Comparison of ENCODE assay signal across 14 cellular contexts in the genomic region with DNA sequence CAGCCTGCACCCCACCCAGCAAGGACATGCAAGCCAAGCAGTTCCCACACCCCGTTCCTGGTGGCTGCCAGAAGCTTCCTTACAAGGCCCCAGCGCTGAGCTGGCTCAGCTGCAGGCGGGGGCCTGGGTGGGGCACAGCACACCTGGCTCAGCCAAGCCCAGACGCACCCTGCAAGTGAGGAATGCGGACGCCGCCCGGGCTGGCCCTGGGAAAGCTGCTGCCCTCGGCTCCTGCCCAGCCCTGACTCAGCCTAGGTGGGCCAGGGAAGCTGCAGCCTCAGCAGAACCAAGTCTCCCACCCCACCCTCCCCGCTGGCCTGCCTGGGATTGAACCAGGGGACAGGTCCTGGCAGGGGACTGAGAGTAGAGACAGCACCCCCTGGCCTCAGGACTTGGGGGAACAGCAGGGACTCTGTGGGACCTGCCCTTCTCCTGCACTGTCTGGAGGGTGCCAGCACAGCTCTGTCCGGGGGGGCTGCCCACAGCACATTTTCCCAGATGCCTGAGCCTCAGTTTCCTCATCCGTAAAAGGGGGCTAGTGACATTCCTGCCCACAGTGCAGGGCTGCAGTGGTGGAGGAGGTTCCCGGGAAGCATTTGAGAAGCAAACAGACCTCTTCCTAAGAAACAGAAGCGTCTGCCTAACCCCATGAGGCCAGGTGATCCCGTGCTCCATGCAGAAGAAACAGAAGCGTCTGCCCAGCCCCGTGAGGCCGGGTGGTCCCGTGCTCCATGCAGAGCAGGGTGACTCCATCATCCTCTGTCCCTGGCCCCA. TPM values are rescaled to one million over a fixed set of nuclear protein-coding genes. Genes with fewer than 3 reads are reported as not detected.
DNase-seq lines count a peak whose midpoint lies in the region; ATAC-seq, FAIRE-seq and TF ChIP-seq lines count a peak whose summit lies in the region.
"Had no signal": no experiment of that assay in that cellular context is flagged by ENCODE, and none has a peak within 500 bp of the region (broad histone marks: within the 10 kb centered on the region; RNA-seq: fewer than 3 reads in every experiment).

No MANE protein-coding gene starts in this region.

- H3K9me3 ChIP-seq in right lobe of liver (no peaks in the 10 kb centered on the region), HepG2 (ENCODE audit: low read length) (no peaks in the 10 kb centered on the region), neuronal stem cell (replicated peaks in 1 of 2; ENCODE audit: control insufficient read depth in 2 of 2, insufficient read depth in 1 of 2, low read depth in 1 of 2, low read length in 2 of 2) (peaks cover 0 to 3% of the 10 kb centered on the region in 2 donors), gastrocnemius medialis (no peaks in the 10 kb centered on the region)

- H3K79me2 ChIP-seq in HepG2 (ENCODE audit: insufficient read depth, low read length), result no peaks in the 10 kb centered on the region

- TF ChIP-seq POLR2A in right lobe of liver (IDR thresholded peaks at IDR 0.05), result no peak
- TF ChIP-seq POLR2A in HepG2 (IDR thresholded peaks at IDR 0.05; ENCODE audit: insufficient read depth in 1 of 2, low read depth in 2 of 2, low read length in 2 of 2), result no peak
- no peak for TF ChIP-seq POLR2A in gastrocnemius medialis (IDR thresholded peaks at IDR 0.05)

- H4K8ac ChIP-seq in neuronal stem cell (ENCODE audit: low read depth, low read length), result no peak overlapping the region

- H3K27me3 Mint-ChIP-seq in CD14-positive monocyte (ENCODE audit: low read depth in 3 of 3), result peaks cover 0 to 5% (median 3%) of the 10 kb centered on the region in 3 donors

- H4K91ac ChIP-seq in neuronal stem cell (ENCODE audit: low read depth, low read length, poor library complexity), result no peak overlapping the region

- H3K27ac ChIP-seq in right lobe of liver (no peak overlapping the region), HepG2 (ENCODE audit: extremely low read length, insufficient read depth, low read length) (no peak overlapping the region), neuronal stem cell (replicated peaks; ENCODE audit: low read length) (no peak overlapping the region), gastrocnemius medialis (no peak overlapping the region), dorsolateral prefrontal cortex (no peak overlapping the region)

- no peaks in the 10 kb centered on the region for H3K79me1 ChIP-seq in neuronal stem cell (ENCODE audit: low read depth, low read length)

- H3K36me3 ChIP-seq in right lobe of liver (no peaks in the 10 kb centered on the region), HepG2 (replicated peaks in 1 of 2; ENCODE audit: control insufficient read depth in 1 of 2, insufficient read depth in 2 of 2, low read length in 2 of 2) (no peaks in the 10 kb centered on the region), neuronal stem cell (replicated peaks in 1 of 2; ENCODE audit: control insufficient read depth in 2 of 2, insufficient read depth in 2 of 2, low read length in 2 of 2) (no peaks in the 10 kb centered on the region), gastrocnemius medialis (no peaks in the 10 kb centered on the region)

- in situ Hi-C loops in HepG2 (cut with HindIII; ENCODE audit: extremely low pct_ligation_motif_present, low pct_unique_long_range_greater_than_20kb) (no loop called here), gastrocnemius medialis (cut with MboI; ENCODE audit: low sequenced_read_pairs in 4 of 4) (loop anchor here in 2 of 4 donors (25.0 kb wide), 2 partner anchors 842 to 1042 kb away; a partner anchor contains a TSS)

- H3K14ac ChIP-seq in neuronal stem cell (ENCODE audit: low read length), result no peak overlapping the region

- H3K9ac ChIP-seq in HepG2 (ENCODE audit: insufficient read depth, low read depth, low read length), result no peak overlapping the region
- no peak overlapping the region for H3K9ac ChIP-seq in neuronal stem cell (ENCODE audit: low read depth, low read length, poor library complexity)

- no peak for TF ChIP-seq EP300 in HepG2 (IDR thresholded peaks at IDR 0.05; ENCODE audit: low read depth in 2 of 2, low read length in 2 of 2)
- TF ChIP-seq EP300 in HepG2 (CRISPR knock-in tag; IDR thresholded peaks at IDR 0.05; ENCODE audit: borderline replicate concordance), result no peak

- H3K4me3 Mint-ChIP-seq in CD14-positive monocyte, result no peak overlapping the region

- peak overlapping the region; percentile 99 for H2BK15ac ChIP-seq in neuronal stem cell (ENCODE audit: low read length)

- ATAC-seq in right lobe of liver, result peak in 3 of 4 donors; percentile 10 to 29 (median 12)
- ATAC-seq in HepG2, result no peak
- ATAC-seq in HG02973 (IDR thresholded peaks at IDR 0.05; ENCODE audit: unreplicated experiment), result no peak
- no peak for ATAC-seq in gastrocnemius medialis

- intact Hi-C loops in right lobe of liver (cut with DNase I), result loop anchor here (10.0 kb wide), 3 partner anchors 100 to 850 kb away; no protein-coding TSS in a partner anchor
- intact Hi-C loops in HepG2 (cut with micrococcal nuclease; ENCODE audit: unreplicated experiment), result no loop called here
- intact Hi-C loops in gastrocnemius medialis (cut with DNase I; ENCODE audit: low total_unique reads), result no loop called here
- intact Hi-C loops in CD14-positive monocyte (cut with micrococcal nuclease), result no loop called here
- intact Hi-C loops in dorsolateral prefrontal cortex (cut with DNase I), result no loop called here

- H2BK12ac ChIP-seq in neuronal stem cell (ENCODE audit: low read length), result peak overlapping the region; percentile 98

- H3K4me2 ChIP-seq in HepG2 (ENCODE audit: low read depth, low read length) (no peak overlapping the region), neuronal stem cell (ENCODE audit: insufficient read depth, low read length, poor library complexity, severe bottlenecking) (no peak overlapping the region)

- H3K23ac ChIP-seq in neuronal stem cell (ENCODE audit: low read depth, low read length, poor library complexity), result peak overlapping the region; percentile 91

- H3K36me3 Mint-ChIP-seq in CD14-positive monocyte, result no peaks in the 10 kb centered on the region

- DNase-seq in right lobe of liver (no peak), HepG2 (ENCODE audit: low spot score) (no peak), epithelial cell of esophagus (ENCODE audit: low read depth) (peak; percentile 100), neuronal stem cell (ENCODE audit: low spot score) (no peak), gastrocnemius medialis (no peak), CD14-positive monocyte (ENCODE audit: low spot score) (no peak), dorsolateral prefrontal cortex (no peak)
- DNase-seq: activated CD4-positive, alpha-beta T cell treated with anti-CD3 and anti-CD28 coated beads, Interleukin-2, amount 50 U/mL, for 1 hour; activated gamma-delta T cell treated with Interleukin-2 at 50 U/mL for 16 hours; left cardiac atrium; NCI-H524 treated with DMSO at 0.1 percent for 48 hours had no signal

- no peaks in the 10 kb centered on the region for H3K27me3 ChIP-seq in right lobe of liver
- peaks cover 26 to 75% of the 10 kb centered on the region in 2 experiments for H3K27me3 ChIP-seq in HepG2 (ENCODE audit: control insufficient read depth in 1 of 2, insufficient read depth in 2 of 2, low read length in 2 of 2)
- peaks cover 0 to 44% (median 2%) of the 10 kb centered on the region in 3 experiments for H3K27me3 ChIP-seq in neuronal stem cell (ENCODE audit: control insufficient read depth in 3 of 3, insufficient read depth in 3 of 3, low read depth in 1 of 3, low read length in 3 of 3)
- no peaks in the 10 kb centered on the region for H3K27me3 ChIP-seq in gastrocnemius medialis
- no peaks in the 10 kb centered on the region for H3K27me3 ChIP-seq in dorsolateral prefrontal cortex

- H3K18ac ChIP-seq in neuronal stem cell (ENCODE audit: low read length), result peak overlapping the region; percentile 99

- peak overlapping the region; percentile 83 for H2BK5ac ChIP-seq in neuronal stem cell (ENCODE audit: low read length)

- no peak overlapping the region for H3K4ac ChIP-seq in neuronal stem cell (ENCODE audit: low read length)

- no peaks in the 10 kb centered on the region for H3K4me1 Mint-ChIP-seq in CD14-positive monocyte

- WGBS in right lobe of liver (ENCODE audit: insufficient coverage, low coverage, low lambda C conversion rate, missing lambda C conversion rate), result 47% methylated on average over 3 of the region's 19 CpGs
- 40% methylated on average over 6 of the region's 19 CpGs for WGBS in HepG2 (ENCODE audit: low lambda C conversion rate)
- WGBS in neuronal stem cell (ENCODE audit: extremely low coverage in 2 of 2, insufficient read length in 2 of 2, insufficient replicate concordance in 1 of 2), 2 donors, result no CpG with 5 or more reads among the region's 19 CpGs

- H3K4me1 ChIP-seq in right lobe of liver (no peaks in the 10 kb centered on the region), HepG2 (ENCODE audit: insufficient read depth, low read length) (0 out of 2 replicates have a peak, but pooled peaks cover 6% of the 10 kb centered on the region), neuronal stem cell (ENCODE audit: control insufficient read depth in 2 of 2, insufficient read depth in 1 of 2, low read depth in 1 of 2, low read length in 2 of 2) (peaks cover 0 to 18% of the 10 kb centered on the region in 2 donors), gastrocnemius medialis (peaks cover 0 to 5% of the 10 kb centered on the region in 2 donors)

- no peak overlapping the region for H2AFZ ChIP-seq in HepG2 (ENCODE audit: low read length)
- H2AFZ ChIP-seq in neuronal stem cell (ENCODE audit: low read length), result no peak overlapping the region

- BruUV-seq in HepG2 (replicated peaks; lab: Mats Ljungman, UMichigan), result no TSS peak

- CTCF ChIA-PET in HepG2 (lab: Yijun Ruan, JAX; ENCODE audit: low intra/inter-chr PET ratio, low total read pairs), result interaction anchor here (11.1 kb wide), 1 partner anchor 10 kb away, joined by 242 read pairs; no protein-coding TSS in a partner anchor

- H3K4me3 ChIP-seq in right lobe of liver (no peak overlapping the region), HepG2 (replicated peaks in 1 of 3; ENCODE audit: insufficient read depth in 1 of 3, low read depth in 2 of 3, low read length in 3 of 3) (no peak overlapping the region), epithelial cell of esophagus (ENCODE audit: low read length) (peak overlapping the region; percentile 8), neuronal stem cell (ENCODE audit: low read length in 2 of 2) (no peak overlapping the region), gastrocnemius medialis (no peak overlapping the region), dorsolateral prefrontal cortex (no peak overlapping the region)

- H3K9me3 Mint-ChIP-seq in CD14-positive monocyte, result no peaks in the 10 kb centered on the region

- FAIRE-seq in HepG2 (lab: Jason Lieb, UNC), result no peak

- no peaks in the 10 kb centered on the region for H4K20me1 ChIP-seq in HepG2 (ENCODE audit: insufficient read depth, low read length)

- peak overlapping the region; percentile 72 for H2BK120ac ChIP-seq in neuronal stem cell (ENCODE audit: low read depth, low read length)

- peak overlapping the region; percentile 99 for H2AK5ac ChIP-seq in neuronal stem cell (ENCODE audit: low read depth, low read length)

- H3K27ac Mint-ChIP-seq in CD14-positive monocyte, result no peak overlapping the region

- TF ChIP-seq CTCF in right lobe of liver (IDR thresholded peaks at IDR 0.05) (no peak), HepG2 (CRISPR knock-in tag; IDR thresholded peaks at IDR 0.05) (no peak), epithelial cell of esophagus (IDR thresholded peaks at IDR 0.05; ENCODE audit: insufficient read depth, low read depth, low read length, missing control alignments) (peak; percentile 27), gastrocnemius medialis (IDR thresholded peaks at IDR 0.05 in 4 of 5, conservative IDR thresholded peaks at IDR 0.05 in 1 of 5) (no peak), CD14-positive monocyte (IDR thresholded peaks at IDR 0.05) (no peak), dorsolateral prefrontal cortex (IDR thresholded peaks at IDR 0.05 in 54 of 56, conservative IDR thresholded peaks at IDR 0.05 in 2 of 56; ENCODE audit: low read depth in 1 of 56, partially characterized antibody in 56 of 56) (no peak)

- TF ChIP-seq RAD21 in HepG2 (CRISPR knock-in tag; IDR thresholded peaks at IDR 0.05), result no peak

- POLR2A ChIA-PET in HepG2 (lab: Yijun Ruan, JAX), result no interaction called here

RNA-seq across cellular contexts. Expression of a gene that starts 29.9 kb away (rescaled TPM):
- total RNA-seq in right lobe of liver, result not detected
- 0.52 and 0.82 TPM in 2 replicates for total RNA-seq in HepG2 (2016; rRNA removed; fragmentation: Illumina TruSeq; extraction: Trizol)
- total RNA-seq in HepG2 (2016; cell fraction: cytosol; rRNA removed; fragmentation: Illumina TruSeq; extraction: Trizol; ENCODE audit: low read depth), result 0.40 and 0.44 TPM in 2 replicates
- total RNA-seq in HepG2 (2016; cell fraction: insoluble cytoplasmic fraction; rRNA removed; fragmentation: Illumina TruSeq; extraction: Trizol), result 0.40 and 0.54 TPM in 2 replicates
- 0.38 and 0.65 TPM in 2 replicates for total RNA-seq in HepG2 (2016; cell fraction: membrane; rRNA removed; fragmentation: Illumina TruSeq; extraction: Trizol)
- total RNA-seq in HepG2 (2016; cell fraction: nucleus; rRNA removed; fragmentation: Illumina TruSeq; extraction: Trizol), result 1.4 TPM in 1 of 2 replicates, not detected in the other
- polyA plus RNA-seq in HepG2 (2011; rRNA removed), result 0.38 and 0.47 TPM in 2 replicates
- polyA plus RNA-seq in HepG2 (2011; cell fraction: cytosol; rRNA removed), result 0.43 and 0.50 TPM in 2 replicates
- polyA plus RNA-seq in HepG2 (2011; cell fraction: nucleus; rRNA removed), result 0.23 and 0.66 TPM in 2 replicates
- 0.28 TPM in 1 of 2 replicates, not detected in the other for polyA plus RNA-seq in HepG2 (2012)
- polyA plus RNA-seq in HepG2 (2016; cell fraction: cytosol; fragmentation: Illumina TruSeq; extraction: Trizol; ENCODE audit: low read depth), result 0.54 and 0.71 TPM in 2 replicates
- polyA plus RNA-seq in HepG2 (2016; cell fraction: insoluble cytoplasmic fraction; fragmentation: Illumina TruSeq; extraction: Trizol; ENCODE audit: low read depth), result 0.70 and 0.84 TPM in 2 replicates
- 0.35 and 1.0 TPM in 2 replicates for polyA plus RNA-seq in HepG2 (2016; cell fraction: membrane; fragmentation: Illumina TruSeq; extraction: Trizol; ENCODE audit: low read depth)
- 0.55 and 0.81 TPM in 2 replicates for polyA plus RNA-seq in HepG2 (2016; cell fraction: nucleus; fragmentation: Illumina TruSeq; extraction: Trizol; ENCODE audit: insufficient read depth, low read depth)
- 0.32 and 1,101 TPM in 2 replicates for polyA minus RNA-seq in HepG2 (2011; rRNA and poly(A)+ RNA removed; ENCODE audit: low replicate concordance)
- 9.0 and 16.5 TPM in 2 replicates for polyA minus RNA-seq in HepG2 (2011; cell fraction: cytosol; rRNA and poly(A)+ RNA removed)
- 3.5 and 5.9 TPM in 2 replicates for polyA minus RNA-seq in HepG2 (2011; cell fraction: nucleus; rRNA and poly(A)+ RNA removed)
- 0.07 TPM for polyA plus RNA-seq in neuronal stem cell (2013, experiment 1 of 2)
- polyA plus RNA-seq in neuronal stem cell (2013, experiment 2 of 2), result 0.03 TPM
- total RNA-seq in gastrocnemius medialis, result not detected
- polyA plus RNA-seq in CD14-positive monocyte, result not detected
- total RNA-seq in dorsolateral prefrontal cortex, result 10 to 100 TPM in 105 of 120 experiments, 1 to 10 TPM in 14, not detected in 1; 2.7 to 45.6 (median 21.7) TPM
- total RNA-seq: cardiac septum, G401, left cardiac atrium had no signal

RNA-seq across cellular contexts. Expression of a gene that starts 34.4 kb away (rescaled TPM):
- total RNA-seq in right lobe of liver (100 to 1,000 TPM; 284 to 454 (median 404) TPM), HepG2 (2016; rRNA removed; fragmentation: Illumina TruSeq; extraction: Trizol) (147 and 199 TPM in 2 replicates), gastrocnemius medialis (100 to 1,000 TPM; 222 to 842 (median 375) TPM), dorsolateral prefrontal cortex (100 to 1,000 TPM; 536 to 941 (median 703) TPM)
- 90.4 and 105 TPM in 2 replicates for total RNA-seq in HepG2 (2016; cell fraction: cytosol; rRNA removed; fragmentation: Illumina TruSeq; extraction: Trizol; ENCODE audit: low read depth)
- 134 and 191 TPM in 2 replicates for total RNA-seq in HepG2 (2016; cell fraction: insoluble cytoplasmic fraction; rRNA removed; fragmentation: Illumina TruSeq; extraction: Trizol)
- 209 and 226 TPM in 2 replicates for total RNA-seq in HepG2 (2016; cell fraction: membrane; rRNA removed; fragmentation: Illumina TruSeq; extraction: Trizol)
- total RNA-seq in HepG2 (2016; cell fraction: nucleus; rRNA removed; fragmentation: Illumina TruSeq; extraction: Trizol), result 237 and 265 TPM in 2 replicates
- polyA plus RNA-seq in HepG2 (2011; rRNA removed) (388 and 517 TPM in 2 replicates), CD14-positive monocyte (1,000 to 10,000 TPM; 1,176 to 1,536 TPM)
- 157 and 242 TPM in 2 replicates for polyA plus RNA-seq in HepG2 (2011; cell fraction: cytosol; rRNA removed)
- 346 and 409 TPM in 2 replicates for polyA plus RNA-seq in HepG2 (2011; cell fraction: nucleus; rRNA removed)
- 1,096 and 1,427 TPM in 2 replicates for polyA plus RNA-seq in HepG2 (2012)
- polyA plus RNA-seq in HepG2 (2016; cell fraction: cytosol; fragmentation: Illumina TruSeq; extraction: Trizol; ENCODE audit: low read depth), result 537 and 540 TPM in 2 replicates
- polyA plus RNA-seq in HepG2 (2016; cell fraction: insoluble cytoplasmic fraction; fragmentation: Illumina TruSeq; extraction: Trizol; ENCODE audit: low read depth), result 606 and 702 TPM in 2 replicates
- polyA plus RNA-seq in HepG2 (2016; cell fraction: membrane; fragmentation: Illumina TruSeq; extraction: Trizol; ENCODE audit: low read depth), result 490 and 548 TPM in 2 replicates
- polyA plus RNA-seq in HepG2 (2016; cell fraction: nucleus; fragmentation: Illumina TruSeq; extraction: Trizol; ENCODE audit: insufficient read depth, low read depth), result 691 and 695 TPM in 2 replicates
- polyA minus RNA-seq in HepG2 (2011; rRNA and poly(A)+ RNA removed; ENCODE audit: low replicate concordance), result 70.2 and 87.8 TPM in 2 replicates
- polyA minus RNA-seq in HepG2 (2011; cell fraction: cytosol; rRNA and poly(A)+ RNA removed), result 159 and 198 TPM in 2 replicates
- polyA minus RNA-seq in HepG2 (2011; cell fraction: nucleus; rRNA and poly(A)+ RNA removed), result 333 and 395 TPM in 2 replicates
- polyA plus RNA-seq in neuronal stem cell (2013, experiment 1 of 2), result 353 TPM
- 340 TPM for polyA plus RNA-seq in neuronal stem cell (2013, experiment 2 of 2)

RNA-seq across cellular contexts. Expression of a gene that starts 41.8 kb away (rescaled TPM):
- total RNA-seq in right lobe of liver (not detected), HepG2 (2016; rRNA removed; fragmentation: Illumina TruSeq; extraction: Trizol) (not detected in 2 replicates), gastrocnemius medialis (under 1 TPM in 1 of 4 donors, not detected in 3; 0.34 TPM), dorsolateral prefrontal cortex (1 to 10 TPM in 1 of 120 experiments, under 1 TPM in 4, not detected in 115; 0.35 to 1.1 (median 0.47) TPM)
- total RNA-seq in HepG2 (2016; cell fraction: cytosol; rRNA removed; fragmentation: Illumina TruSeq; extraction: Trizol; ENCODE audit: low read depth), result not detected in 2 replicates
- not detected in 2 replicates for total RNA-seq in HepG2 (2016; cell fraction: insoluble cytoplasmic fraction; rRNA removed; fragmentation: Illumina TruSeq; extraction: Trizol)
- total RNA-seq in HepG2 (2016; cell fraction: membrane; rRNA removed; fragmentation: Illumina TruSeq; extraction: Trizol), result not detected in 2 replicates
- not detected in 2 replicates for total RNA-seq in HepG2 (2016; cell fraction: nucleus; rRNA removed; fragmentation: Illumina TruSeq; extraction: Trizol)
- polyA plus RNA-seq in HepG2 (2011; rRNA removed) (0.07 TPM in 1 of 2 replicates, not detected in the other), CD14-positive monocyte (not detected)
- polyA plus RNA-seq in HepG2 (2011; cell fraction: cytosol; rRNA removed), result not detected in 2 replicates
- not detected in 2 replicates for polyA plus RNA-seq in HepG2 (2011; cell fraction: nucleus; rRNA removed)
- not detected in 2 replicates for polyA plus RNA-seq in HepG2 (2012)
- not detected in 2 replicates for polyA plus RNA-seq in HepG2 (2016; cell fraction: cytosol; fragmentation: Illumina TruSeq; extraction: Trizol; ENCODE audit: low read depth)
- polyA plus RNA-seq in HepG2 (2016; cell fraction: insoluble cytoplasmic fraction; fragmentation: Illumina TruSeq; extraction: Trizol; ENCODE audit: low read depth), result not detected in 2 replicates
- polyA plus RNA-seq in HepG2 (2016; cell fraction: membrane; fragmentation: Illumina TruSeq; extraction: Trizol; ENCODE audit: low read depth), result not detected in 2 replicates
- polyA plus RNA-seq in HepG2 (2016; cell fraction: nucleus; fragmentation: Illumina TruSeq; extraction: Trizol; ENCODE audit: insufficient read depth, low read depth), result not detected in 2 replicates
- 5.8 TPM in 1 of 2 replicates, not detected in the other for polyA minus RNA-seq in HepG2 (2011; rRNA and poly(A)+ RNA removed; ENCODE audit: low replicate concordance)
- not detected in 2 replicates for polyA minus RNA-seq in HepG2 (2011; cell fraction: cytosol; rRNA and poly(A)+ RNA removed)
- not detected in 2 replicates for polyA minus RNA-seq in HepG2 (2011; cell fraction: nucleus; rRNA and poly(A)+ RNA removed)
- polyA plus RNA-seq in neuronal stem cell (2013, experiment 1 of 2), result not detected
- 0.03 TPM for polyA plus RNA-seq in neuronal stem cell (2013, experiment 2 of 2)
- total RNA-seq: cardiac septum, G401 had no signal

RNA-seq across cellular contexts. Expression of a gene that starts 57.8 kb away (rescaled TPM):
- total RNA-seq in right lobe of liver (not detected), HepG2 (2016; rRNA removed; fragmentation: Illumina TruSeq; extraction: Trizol) (0.42 TPM in 1 of 2 replicates, not detected in the other), gastrocnemius medialis (not detected), dorsolateral prefrontal cortex (1 to 10 TPM in 2 of 120 experiments, not detected in 118; 1.3 to 1.5 TPM)
- not detected in 2 replicates for total RNA-seq in HepG2 (2016; cell fraction: cytosol; rRNA removed; fragmentation: Illumina TruSeq; extraction: Trizol; ENCODE audit: low read depth)
- total RNA-seq in HepG2 (2016; cell fraction: insoluble cytoplasmic fraction; rRNA removed; fragmentation: Illumina TruSeq; extraction: Trizol), result 0.52 TPM in 1 of 2 replicates, not detected in the other
- not detected in 2 replicates for total RNA-seq in HepG2 (2016; cell fraction: membrane; rRNA removed; fragmentation: Illumina TruSeq; extraction: Trizol)
- 1.4 TPM in 1 of 2 replicates, not detected in the other for total RNA-seq in HepG2 (2016; cell fraction: nucleus; rRNA removed; fragmentation: Illumina TruSeq; extraction: Trizol)
- polyA plus RNA-seq in HepG2 (2011; rRNA removed) (0.32 and 0.65 TPM in 2 replicates), CD14-positive monocyte (not detected)
- 0.32 and 0.93 TPM in 2 replicates for polyA plus RNA-seq in HepG2 (2011; cell fraction: cytosol; rRNA removed)
- polyA plus RNA-seq in HepG2 (2011; cell fraction: nucleus; rRNA removed), result not detected in 2 replicates
- polyA plus RNA-seq in HepG2 (2012), result 0.56 and 4.9 TPM in 2 replicates
- not detected in 2 replicates for polyA plus RNA-seq in HepG2 (2016; cell fraction: cytosol; fragmentation: Illumina TruSeq; extraction: Trizol; ENCODE audit: low read depth)
- polyA plus RNA-seq in HepG2 (2016; cell fraction: insoluble cytoplasmic fraction; fragmentation: Illumina TruSeq; extraction: Trizol; ENCODE audit: low read depth), result 1.1 TPM in 1 of 2 replicates, not detected in the other
- polyA plus RNA-seq in HepG2 (2016; cell fraction: membrane; fragmentation: Illumina TruSeq; extraction: Trizol; ENCODE audit: low read depth), result not detected in 2 replicates
- 1.4 TPM in 1 of 2 replicates, not detected in the other for polyA plus RNA-seq in HepG2 (2016; cell fraction: nucleus; fragmentation: Illumina TruSeq; extraction: Trizol; ENCODE audit: insufficient read depth, low read depth)
- 0.58 TPM in 1 of 2 replicates, not detected in the other for polyA minus RNA-seq in HepG2 (2011; rRNA and poly(A)+ RNA removed; ENCODE audit: low replicate concordance)
- polyA minus RNA-seq in HepG2 (2011; cell fraction: cytosol; rRNA and poly(A)+ RNA removed), result not detected in 2 replicates
- polyA minus RNA-seq in HepG2 (2011; cell fraction: nucleus; rRNA and poly(A)+ RNA removed), result not detected in 2 replicates
- not detected for polyA plus RNA-seq in neuronal stem cell (2013, experiment 1 of 2)
- polyA plus RNA-seq in neuronal stem cell (2013, experiment 2 of 2), result not detected
- total RNA-seq: cardiac septum, G401, left cardiac atrium had no signal

Comparison
In these comparisons a context has a peak if more than half of its experiments do, and no peak if none do; other contexts are left out.
1. ATAC-seq: peak in right lobe of liver (3 of 4); none in HepG2 (single experiment), HG02973 (single experiment) and gastrocnemius medialis (0 of 2).
2. intact Hi-C loops: an anchor here in right lobe of liver (10.0 kb wide); none called in HepG2, gastrocnemius medialis, CD14-positive monocyte and dorsolateral prefrontal cortex.